ENCODE assay signal across 8 cellular contexts in the genomic region with DNA sequence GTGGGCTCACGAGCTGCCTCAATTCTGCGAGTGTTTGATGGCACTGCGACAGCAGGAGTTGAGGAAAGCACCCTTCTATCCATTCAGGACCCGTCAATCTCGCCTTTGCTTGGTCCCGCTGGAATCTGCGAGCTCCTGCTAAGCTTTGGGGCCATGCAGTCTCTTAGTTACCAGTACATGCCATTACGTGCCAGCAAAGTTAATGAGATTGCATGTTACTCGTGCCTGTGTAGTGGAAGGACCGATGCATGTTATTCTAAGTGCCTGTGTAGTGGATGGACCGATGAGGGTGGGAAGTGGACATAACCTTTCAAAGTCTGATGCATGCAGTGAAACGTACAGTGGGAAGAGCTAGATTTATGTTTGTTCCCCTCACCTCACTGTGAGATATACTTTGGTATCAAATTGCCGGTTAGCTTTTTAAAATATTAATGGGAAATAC. TPM values are rescaled to one million over a fixed set of nuclear protein-coding genes. Genes with fewer than 3 reads are reported as not detected.
A peak's percentile ranks its signal among the peaks of the same experiment; 100 is the strongest.
DNase-seq lines count a peak whose midpoint lies in the region; ATAC-seq and TF ChIP-seq lines count a peak whose summit lies in the region.

No MANE protein-coding gene starts in this region.

- peaks cover 0 to 44% of the 10 kb centered on the region in 2 donors for H3K36me3 ChIP-seq in left lung
- H3K36me3 ChIP-seq in testis (ENCODE audit: low read depth, missing control alignments): no peaks in the 10 kb centered on the region

- H3K27me3 ChIP-seq in left lung (no peaks in the 10 kb centered on the region), testis (no peaks in the 10 kb centered on the region)

- peak; percentile 1 for ATAC-seq in central memory CD8-positive, alpha-beta T cell (replicated peaks; ENCODE audit: extremely low read depth, poor library complexity, severe bottlenecking)
- peak; percentile 32 for ATAC-seq in left lung

- peak overlapping the region; percentile 78 to 79 for H3K4me3 ChIP-seq in left lung
- H3K4me3 ChIP-seq in testis: peak overlapping the region; percentile 92 to 98

- peak overlapping the region; percentile 98 for H3K27ac Mint-ChIP-seq in central memory CD8-positive, alpha-beta T cell (ENCODE audit: low read depth)

- peak overlapping the region; percentile 96 for H3K4me3 Mint-ChIP-seq in central memory CD8-positive, alpha-beta T cell

- H3K4me1 Mint-ChIP-seq in central memory CD8-positive, alpha-beta T cell: peaks cover 20% of the 10 kb centered on the region

- peaks cover 16 to 50% of the 10 kb centered on the region in 2 donors for H3K4me1 ChIP-seq in left lung
- H3K4me1 ChIP-seq in testis: peaks cover 13% of the 10 kb centered on the region

- peaks cover 55% of the 10 kb centered on the region for H3K36me3 Mint-ChIP-seq in central memory CD8-positive, alpha-beta T cell (ENCODE audit: insufficient read depth)

- 0% methylated on average over 4 to 13 of the region's 13 CpGs for WGBS in testis, 2 donors

- H3K27me3 Mint-ChIP-seq in central memory CD8-positive, alpha-beta T cell: peaks cover 4% of the 10 kb centered on the region

- intact Hi-C loops in left lung (cut with DNase I) (no loop called here), testis (cut with DNase I; ENCODE audit: low total_unique reads) (no loop called here)

- DNase-seq in NCI-H82 (lab: John Stamatoyannopoulos, UW) (peak; percentile 60), NCI-H82 treated with DMSO at 0.1 percent for 48 hours (lab: John Stamatoyannopoulos, UW; ENCODE audit: unreplicated experiment) (no peak), M059J (ENCODE audit: low read depth) (peak; percentile 23), left lung (no peak), testis (no peak), globus pallidus (ENCODE audit: low spot score) (no peak)
- no peak for DNase-seq in central memory CD8-positive, alpha-beta T cell (ENCODE audit: low spot score in 2 of 2)
- no peak for DNase-seq in activated CD4-positive, alpha-beta T cell treated with anti-CD3 and anti-CD28 coated beads for 1 hour

- H3K9me3 ChIP-seq in left lung: no peaks in the 10 kb centered on the region
- no peaks in the 10 kb centered on the region for H3K9me3 ChIP-seq in testis

- TF ChIP-seq CTCF in left lung (IDR thresholded peaks at IDR 0.05) (no peak), testis (IDR thresholded peaks at IDR 0.05) (no peak)

- H3K27ac ChIP-seq in left lung (peak overlapping the region; percentile 84 to 85), testis (peak overlapping the region; percentile 89 to 96)

- H3K9me3 Mint-ChIP-seq in central memory CD8-positive, alpha-beta T cell: no peaks in the 10 kb centered on the region

- no peak for TF ChIP-seq POLR2A in testis (IDR thresholded peaks at IDR 0.05)

RNA-seq across cellular contexts. Expression of gene RPS3A, which starts 0.6 kb away (rescaled TPM):
- 1,672 and 2,009 TPM in 2 replicates for total RNA-seq in M059J (2014; rRNA removed; shearing (Covaris generic))
- 1,000 to 10,000 TPM; 1,429 to 1,548 TPM for total RNA-seq in left lung
- 1,000 to 10,000 TPM in 1 of 2 donors, 100 to 1,000 TPM in 1; 896 to 1,385 TPM for total RNA-seq in testis
- 1,182 TPM for polyA plus RNA-seq in testis (ENCODE audit: insufficient read depth, low read depth, low replicate concordance)

Comparison
In these comparisons a context has a peak if more than half of its experiments do, and no peak if none do; other contexts are left out.
1. DNase-seq: peak in NCI-H82 (single experiment) and M059J (single experiment); none in NCI-H82 treated with DMSO at 0.1 percent for 48 hours (single experiment), central memory CD8-positive, alpha-beta T cell (0 of 2), left lung (0 of 2), testis (single experiment), globus pallidus (single experiment) and activated CD4-positive, alpha-beta T cell treated with anti-CD3 and anti-CD28 coated beads for 1 hour (single experiment).